8 cellular contexts compared by ENCODE assay signal in genomic region chr15:72272213-72272996, GRCh38. TPM values are rescaled to one million over a fixed set of nuclear protein-coding genes. Genes with fewer than 3 reads are reported as not detected.
DNase-seq lines count a peak whose midpoint lies in the region; ATAC-seq, FAIRE-seq and TF ChIP-seq lines count a peak whose summit lies in the region.

PARP6 (minus strand) TSS chr15:72272554; CDS start chr15:72267477, 5,077 bp downstream.

- H3K79me2 ChIP-seq in HepG2 (ENCODE audit: insufficient read depth, low read length), result no peaks in the 10 kb centered on the region

- H3K27ac ChIP-seq in BLaER1 treated with 17β-estradiol and CSF1 and Interleukin-3, amounts not matched to agents 10 nM and 100 nM, result peak within 1 kb of the TSS; percentile 79 to 96 (median 89)
- no peak within 1 kb of the TSS for H3K27ac ChIP-seq in HepG2 (ENCODE audit: extremely low read length, insufficient read depth, low read length)

- peak within 1 kb of the TSS; percentile 80 to 92 (median 88) for H3K4me2 ChIP-seq in BLaER1 treated with 17β-estradiol and CSF1 and Interleukin-3, amounts not matched to agents 10 nM and 100 nM
- H3K4me2 ChIP-seq in HepG2 (ENCODE audit: low read depth, low read length), result no peak within 1 kb of the TSS

- no peaks in the 10 kb centered on the region for H3K27me3 ChIP-seq in BLaER1 treated with 17β-estradiol and CSF1 and Interleukin-3, amounts not matched to agents 10 nM and 100 nM
- H3K27me3 ChIP-seq in HepG2 (ENCODE audit: control insufficient read depth in 1 of 2, insufficient read depth in 2 of 2, low read length in 2 of 2), result peaks cover 0 to 2% of the 10 kb centered on the region in 2 experiments; a peak in 2 of 5 replicates

- no peak for TF ChIP-seq POLR2A in HepG2 (IDR thresholded peaks at IDR 0.05; ENCODE audit: insufficient read depth in 1 of 2, low read depth in 2 of 2, low read length in 2 of 2)

- TF ChIP-seq CTCF in HepG2 (CRISPR knock-in tag; IDR thresholded peaks at IDR 0.05), result no peak

- TF ChIP-seq EP300 in HepG2 (IDR thresholded peaks at IDR 0.05; ENCODE audit: low read depth in 2 of 2, low read length in 2 of 2), result no peak
- TF ChIP-seq EP300 in HepG2 (CRISPR knock-in tag; IDR thresholded peaks at IDR 0.05; ENCODE audit: borderline replicate concordance), result no peak

- in situ Hi-C loops in HepG2 (cut with HindIII; ENCODE audit: extremely low pct_ligation_motif_present, low pct_unique_long_range_greater_than_20kb), result no loop called here

- peak; percentile 99 for ATAC-seq in GM19324 (IDR thresholded peaks at IDR 0.05; ENCODE audit: low FRiP score, unreplicated experiment)
- ATAC-seq in HG03469 (IDR thresholded peaks at IDR 0.05; ENCODE audit: unreplicated experiment), result peak; percentile 76
- ATAC-seq in HepG2, result no peak

- peaks cover 25 to 31% (median 28%) of the 10 kb centered on the region in 10 experiments for H3K4me1 ChIP-seq in BLaER1 treated with 17β-estradiol and CSF1 and Interleukin-3, amounts not matched to agents 10 nM and 100 nM
- H3K4me1 ChIP-seq in HepG2 (ENCODE audit: insufficient read depth, low read length), result no peaks in the 10 kb centered on the region

- POLR2A ChIA-PET in HepG2 (lab: Yijun Ruan, JAX), result no interaction called here

- BruUV-seq in HepG2 (replicated peaks; lab: Mats Ljungman, UMichigan), result no TSS peak

- CTCF ChIA-PET in HepG2 (lab: Yijun Ruan, JAX; ENCODE audit: low intra/inter-chr PET ratio, low total read pairs), result no interaction called here

- H3K9ac ChIP-seq in BLaER1 treated with 17β-estradiol and CSF1 and Interleukin-3, amounts not matched to agents 10 nM and 100 nM, result peak within 1 kb of the TSS; percentile 83 to 99 (median 94)
- H3K9ac ChIP-seq in HepG2 (ENCODE audit: insufficient read depth, low read depth, low read length), result no peak within 1 kb of the TSS

- intact Hi-C loops in HepG2 (cut with micrococcal nuclease; ENCODE audit: unreplicated experiment), result no loop called here

- H3K4me3 ChIP-seq in BLaER1 treated with 17β-estradiol and CSF1 and Interleukin-3, amounts not matched to agents 10 nM and 100 nM, result peak within 1 kb of the TSS; percentile 81 to 100 (median 91)
- no peak within 1 kb of the TSS for H3K4me3 ChIP-seq in HepG2 (replicated peaks in 1 of 3; ENCODE audit: insufficient read depth in 1 of 3, low read depth in 2 of 3, low read length in 3 of 3)

- FAIRE-seq in HepG2 (lab: Jason Lieb, UNC), result no peak

- no peaks in the 10 kb centered on the region for H3K9me3 ChIP-seq in BLaER1 treated with 17β-estradiol and CSF1 and Interleukin-3, amounts not matched to agents 10 nM and 100 nM (replicated peaks in 1 of 11)
- H3K9me3 ChIP-seq in HepG2 (ENCODE audit: low read length), result no peaks in the 10 kb centered on the region

- WGBS in HepG2 (ENCODE audit: low lambda C conversion rate), result 84% methylated on average over 31 of the region's 82 CpGs

- TF ChIP-seq RAD21 in HepG2 (CRISPR knock-in tag; IDR thresholded peaks at IDR 0.05), result no peak

- peak; percentile 96 for DNase-seq in NCI-H69 (lab: John Stamatoyannopoulos, UW)
- DNase-seq in activated CD4-positive, alpha-beta T cell treated with anti-CD3 and anti-CD28 coated beads, Interleukin-2, amount 50 U/mL, for 4 hours, result peak; percentile 98 to 99
- DNase-seq in dermis blood vessel endothelial cell, result peak; percentile 99
- no peak for DNase-seq in HepG2 (ENCODE audit: low spot score)
- DNase-seq in stimulated activated CD4-positive, alpha-beta T cell treated with anti-CD3 and anti-CD28 coated beads, Interleukin-4, amount 100 ng/mL, for 1 hour, result peak; percentile 98

- H3K36me3 ChIP-seq in BLaER1 treated with 17β-estradiol and CSF1 and Interleukin-3, amounts not matched to agents 10 nM and 100 nM, result peaks cover 16 to 34% (median 28%) of the 10 kb centered on the region in 11 experiments
- H3K36me3 ChIP-seq in HepG2 (replicated peaks in 1 of 2; ENCODE audit: control insufficient read depth in 1 of 2, insufficient read depth in 2 of 2, low read length in 2 of 2), result no peaks in the 10 kb centered on the region

- no peak within 1 kb of the TSS for H2AFZ ChIP-seq in HepG2 (ENCODE audit: low read length)

- H4K20me1 ChIP-seq in BLaER1 treated with 17β-estradiol and CSF1 and Interleukin-3, amounts not matched to agents 10 nM and 100 nM, result peaks cover 0 to 24% (median 5%) of the 10 kb centered on the region in 11 experiments; a peak in 6 of 22 replicates
- H4K20me1 ChIP-seq in HepG2 (ENCODE audit: insufficient read depth, low read length), result no peaks in the 10 kb centered on the region

TF ChIP-seq in HepG2, 621 proteins besides CTCF, POLR2A, EP300 and RAD21:
- TF ChIP-seq ZNF574 (CRISPR knock-in tag; IDR thresholded peaks at IDR 0.05) (0 out of 2 replicates have a peak, but pooled peaks have one; percentile 26), U2AF1 (optimal IDR thresholded peaks at IDR 0.05; ENCODE audit: low read depth, low read length) (no peak)

RNA-seq across cellular contexts. Expression of gene PARP6, which starts in this region (rescaled TPM):
- total RNA-seq in dermis blood vessel endothelial cell, result 11.4 and 15.7 TPM in 2 replicates
- total RNA-seq in HepG2 (2016; rRNA removed; fragmentation: Illumina TruSeq; extraction: Trizol), result 0.22 TPM in 1 of 2 replicates, not detected in the other
- total RNA-seq in HepG2 (2016; cell fraction: cytosol; rRNA removed; fragmentation: Illumina TruSeq; extraction: Trizol; ENCODE audit: low read depth), result not detected in 2 replicates
- total RNA-seq in HepG2 (2016; cell fraction: insoluble cytoplasmic fraction; rRNA removed; fragmentation: Illumina TruSeq; extraction: Trizol), result not detected in 2 replicates
- not detected in 2 replicates for total RNA-seq in HepG2 (2016; cell fraction: membrane; rRNA removed; fragmentation: Illumina TruSeq; extraction: Trizol)
- total RNA-seq in HepG2 (2016; cell fraction: nucleus; rRNA removed; fragmentation: Illumina TruSeq; extraction: Trizol), result not detected in 2 replicates
- polyA plus RNA-seq in HepG2 (2011; rRNA removed), result 0.87 and 1.3 TPM in 2 replicates
- polyA plus RNA-seq in HepG2 (2011; cell fraction: cytosol; rRNA removed), result 0.07 and 0.36 TPM in 2 replicates
- 4.2 and 4.3 TPM in 2 replicates for polyA plus RNA-seq in HepG2 (2011; cell fraction: nucleus; rRNA removed)
- polyA plus RNA-seq in HepG2 (2012), result 1.0 and 1.3 TPM in 2 replicates
- not detected in 2 replicates for polyA plus RNA-seq in HepG2 (2016; cell fraction: cytosol; fragmentation: Illumina TruSeq; extraction: Trizol; ENCODE audit: low read depth)
- polyA plus RNA-seq in HepG2 (2016; cell fraction: insoluble cytoplasmic fraction; fragmentation: Illumina TruSeq; extraction: Trizol; ENCODE audit: low read depth), result not detected in 2 replicates
- polyA plus RNA-seq in HepG2 (2016; cell fraction: membrane; fragmentation: Illumina TruSeq; extraction: Trizol; ENCODE audit: low read depth), result 0.77 TPM in 1 of 2 replicates, not detected in the other
- polyA plus RNA-seq in HepG2 (2016; cell fraction: nucleus; fragmentation: Illumina TruSeq; extraction: Trizol; ENCODE audit: insufficient read depth, low read depth), result 2.2 and 2.5 TPM in 2 replicates
- 0.78 and 129 TPM in 2 replicates for polyA minus RNA-seq in HepG2 (2011; rRNA and poly(A)+ RNA removed; ENCODE audit: low replicate concordance)
- polyA minus RNA-seq in HepG2 (2011; cell fraction: cytosol; rRNA and poly(A)+ RNA removed), result 1.7 and 1.9 TPM in 2 replicates
- 1.9 and 2.3 TPM in 2 replicates for polyA minus RNA-seq in HepG2 (2011; cell fraction: nucleus; rRNA and poly(A)+ RNA removed)

Comparison
In these comparisons a context has a peak if more than half of its experiments do, and no peak if none do; other contexts are left out.
1. H3K4me3 ChIP-seq: peak in BLaER1 treated with 17β-estradiol and CSF1 and Interleukin-3, amounts not matched to agents 10 nM and 100 nM (10 of 10); none in HepG2 (0 of 3).